In genomic region chr19:37148214-37148613, GRCh38 we compare ENCODE assay signal across 24 cellular contexts. TPM values are rescaled to one million over a fixed set of nuclear protein-coding genes. Genes with fewer than 3 reads are reported as not detected.
DNase-seq lines count a peak whose midpoint lies in the region; ATAC-seq, FAIRE-seq and TF ChIP-seq lines count a peak whose summit lies in the region.
"Had no signal": no experiment of that assay in that cellular context is flagged by ENCODE, and none has a peak within 500 bp of the region (broad histone marks: within the 10 kb centered on the region; RNA-seq: fewer than 3 reads in every experiment).

No MANE protein-coding gene starts in this region.

- no peak for FAIRE-seq in HepG2 (lab: Jason Lieb, UNC)
- FAIRE-seq: GM12891, GM18507 had no signal

- no peak overlapping the region for H3K4me3 Mint-ChIP-seq in endodermal cell
- H3K4me3 Mint-ChIP-seq in activated T-helper 17 cell treated with anti-CD3 and anti-CD28 coated beads, Interleukin-2, amount 50 U/mL, for 72 hours, result no peak overlapping the region
- H3K4me3 Mint-ChIP-seq: CD14-positive monocyte; CD4-positive, alpha-beta T cell; CD8-positive, alpha-beta memory T cell; GM23338; H9; HFFc6 had no signal

- TF ChIP-seq CTCF in liver (IDR thresholded peaks at IDR 0.05; ENCODE audit: low read depth, low read length, missing input control) (no peak), HepG2 (CRISPR knock-in tag; IDR thresholded peaks at IDR 0.05) (no peak), endodermal cell (conservative IDR thresholded peaks at IDR 0.05) (no peak)

- no peak overlapping the region for H3K27ac Mint-ChIP-seq in endodermal cell
- H3K27ac Mint-ChIP-seq in activated T-helper 17 cell treated with anti-CD3 and anti-CD28 coated beads, Interleukin-2, amount 50 U/mL, for 72 hours, result no peak overlapping the region
- H3K27ac Mint-ChIP-seq: CD14-positive monocyte; CD4-positive, alpha-beta T cell; CD8-positive, alpha-beta memory T cell; GM23338; H9; HFFc6 had no signal

- no peak for TF ChIP-seq POLR2A in HepG2 (IDR thresholded peaks at IDR 0.05; ENCODE audit: insufficient read depth in 1 of 2, low read depth in 2 of 2, low read length in 2 of 2)

- CTCF ChIA-PET in HepG2 (lab: Yijun Ruan, JAX; ENCODE audit: low intra/inter-chr PET ratio, low total read pairs), result no interaction called here

- intact Hi-C loops in HepG2 (cut with micrococcal nuclease; ENCODE audit: unreplicated experiment), result no loop called here

- TF ChIP-seq EP300 in HepG2 (IDR thresholded peaks at IDR 0.05; ENCODE audit: low read depth in 2 of 2, low read length in 2 of 2), result no peak
- no peak for TF ChIP-seq EP300 in HepG2 (CRISPR knock-in tag; IDR thresholded peaks at IDR 0.05; ENCODE audit: borderline replicate concordance)

- H3K9me3 Mint-ChIP-seq in endodermal cell, result peaks cover 84% of the 10 kb centered on the region
- H3K9me3 Mint-ChIP-seq in activated T-helper 17 cell treated with anti-CD3 and anti-CD28 coated beads, Interleukin-2, amount 50 U/mL, for 72 hours, result peaks cover 41% of the 10 kb centered on the region

- peaks cover 0 to 29% (median 21%) of the 10 kb centered on the region in 4 donors for H3K36me3 ChIP-seq in liver (ENCODE audit: control insufficient read depth in 4 of 4, insufficient read depth in 3 of 4, low read depth in 1 of 4, low read length in 3 of 4)
- H3K36me3 ChIP-seq in HepG2 (replicated peaks in 1 of 2; ENCODE audit: control insufficient read depth in 1 of 2, insufficient read depth in 2 of 2, low read length in 2 of 2), result no peaks in the 10 kb centered on the region; a peak in 2 of 5 replicates
- H3K36me3 ChIP-seq in endodermal cell (ENCODE audit: control insufficient read depth, insufficient read depth, low read length), result peaks cover 26% of the 10 kb centered on the region
- peaks cover 15 to 46% (median 38%) of the 10 kb centered on the region in 5 donors for H3K36me3 ChIP-seq in subcutaneous abdominal adipose tissue (ENCODE audit: control insufficient read depth in 5 of 5, insufficient read depth in 5 of 5, low read length in 5 of 5)
- H3K36me3 ChIP-seq: BE2C had no signal

- H3K4me2 ChIP-seq in HepG2 (ENCODE audit: low read depth, low read length), result no peak overlapping the region
- H3K4me2 ChIP-seq: A549; BLaER1 treated with 17β-estradiol and CSF1 and Interleukin-3, amounts not matched to agents 10 nM and 100 nM; GM23338 had no signal

- DNase-seq in HepG2 (ENCODE audit: low spot score) (no peak), endodermal cell (no peak), ureter (ENCODE audit: low spot score) (no peak)
- DNase-seq: 8988T; ACHN; AML-193; BE2C; CD4-positive, alpha-beta T cell; CD8-positive, alpha-beta memory T cell; DMS53; DMS79 treated with DMSO at 0.1 percent for 48 hours; GF-D8; H9; HFFc6 had no signal

- in situ Hi-C loops in HepG2 (cut with HindIII; ENCODE audit: extremely low pct_ligation_motif_present, low pct_unique_long_range_greater_than_20kb), result no loop called here

- peaks cover 42 to 78% (median 65%) of the 10 kb centered on the region in 4 donors for H3K9me3 ChIP-seq in liver (ENCODE audit: control insufficient read depth in 4 of 4, low read length in 3 of 4)
- peaks cover 84% of the 10 kb centered on the region for H3K9me3 ChIP-seq in HepG2 (ENCODE audit: low read length)
- H3K9me3 ChIP-seq in endodermal cell (ENCODE audit: control insufficient read depth, low read length), result peaks cover 75% of the 10 kb centered on the region
- peaks cover 68 to 88% (median 84%) of the 10 kb centered on the region in 5 donors for H3K9me3 ChIP-seq in subcutaneous abdominal adipose tissue (ENCODE audit: control insufficient read depth in 5 of 5, low read length in 5 of 5)

- ATAC-seq in HepG2, result no peak
- ATAC-seq in activated T-helper 17 cell treated with anti-CD3 and anti-CD28 coated beads, Interleukin-2, amount 50 U/mL, for 72 hours (replicated peaks), result no peak
- ATAC-seq: A549, GM23338, HCT116 had no signal

- TF ChIP-seq RAD21 in liver (IDR thresholded peaks at IDR 0.05) (no peak), HepG2 (CRISPR knock-in tag; IDR thresholded peaks at IDR 0.05) (no peak)

- H3K4me1 Mint-ChIP-seq in endodermal cell, result no peaks in the 10 kb centered on the region
- no peaks in the 10 kb centered on the region for H3K4me1 Mint-ChIP-seq in activated T-helper 17 cell treated with anti-CD3 and anti-CD28 coated beads, Interleukin-2, amount 50 U/mL, for 72 hours
- H3K4me1 Mint-ChIP-seq: CD14-positive monocyte; CD8-positive, alpha-beta memory T cell; GM23338; H9 had no signal

- H2AFZ ChIP-seq in HepG2 (ENCODE audit: low read length), result no peak overlapping the region
- H2AFZ ChIP-seq: GM23338 had no signal

- H3K4me3 ChIP-seq in liver (ENCODE audit: low read depth in 1 of 3, low read length in 3 of 3) (peak overlapping the region in 2 of 3 donors; percentile 1 to 47), HepG2 (replicated peaks in 1 of 3; ENCODE audit: insufficient read depth in 1 of 3, low read depth in 2 of 3, low read length in 3 of 3) (no peak overlapping the region), endodermal cell (ENCODE audit: low read length) (peak overlapping the region; percentile 10), subcutaneous abdominal adipose tissue (ENCODE audit: low read depth in 1 of 5, low read length in 5 of 5) (peak overlapping the region; percentile 1 to 45 (median 37))
- H3K4me3 ChIP-seq: A549; BLaER1 treated with 17β-estradiol and CSF1 and Interleukin-3, amounts not matched to agents 10 nM and 100 nM; GM23338 had no signal

- POLR2A ChIA-PET in HepG2 (lab: Yijun Ruan, JAX), result no interaction called here

- no peak overlapping the region for H3K27ac ChIP-seq in liver (ENCODE audit: low read depth in 1 of 2, low read length in 2 of 2)
- no peak overlapping the region for H3K27ac ChIP-seq in HepG2 (ENCODE audit: extremely low read length, insufficient read depth, low read length)
- no peak overlapping the region for H3K27ac ChIP-seq in endodermal cell (ENCODE audit: low read depth, low read length)
- H3K27ac ChIP-seq in subcutaneous abdominal adipose tissue (ENCODE audit: low read depth, low read length), result no peak overlapping the region
- H3K27ac ChIP-seq: A549; BLaER1 treated with 17β-estradiol and CSF1 and Interleukin-3, amounts not matched to agents 10 nM and 100 nM had no signal

- H3K4me1 ChIP-seq in liver (ENCODE audit: control insufficient read depth in 4 of 4, insufficient read depth in 4 of 4, low read length in 3 of 4) (no peaks in the 10 kb centered on the region), HepG2 (ENCODE audit: insufficient read depth, low read length) (no peaks in the 10 kb centered on the region), endodermal cell (ENCODE audit: control insufficient read depth, insufficient read depth, low read length) (no peaks in the 10 kb centered on the region), subcutaneous abdominal adipose tissue (ENCODE audit: control insufficient read depth in 5 of 5, insufficient read depth in 5 of 5, low read length in 5 of 5) (no peaks in the 10 kb centered on the region)
- H3K4me1 ChIP-seq: A549; BE2C; BLaER1 treated with 17β-estradiol and CSF1 and Interleukin-3, amounts not matched to agents 10 nM and 100 nM had no signal

- no TSS peak for BruUV-seq in HepG2 (replicated peaks; lab: Mats Ljungman, UMichigan)

- H3K79me2 ChIP-seq in HepG2 (ENCODE audit: insufficient read depth, low read length), result no peaks in the 10 kb centered on the region

- H3K27me3 Mint-ChIP-seq in endodermal cell (ENCODE audit: insufficient read depth), result no peaks in the 10 kb centered on the region
- H3K27me3 Mint-ChIP-seq in activated T-helper 17 cell treated with anti-CD3 and anti-CD28 coated beads, Interleukin-2, amount 50 U/mL, for 72 hours, result no peaks in the 10 kb centered on the region
- H3K27me3 Mint-ChIP-seq: CD4-positive, alpha-beta T cell; CD8-positive, alpha-beta memory T cell had no signal

- peaks cover 64% of the 10 kb centered on the region for H3K36me3 Mint-ChIP-seq in endodermal cell (ENCODE audit: low read depth)
- H3K36me3 Mint-ChIP-seq in activated T-helper 17 cell treated with anti-CD3 and anti-CD28 coated beads, Interleukin-2, amount 50 U/mL, for 72 hours (ENCODE audit: low read depth), result peaks cover 30% of the 10 kb centered on the region

- H3K27me3 ChIP-seq in liver (ENCODE audit: control insufficient read depth in 4 of 4, insufficient read depth in 4 of 4, low read length in 3 of 4) (no peaks in the 10 kb centered on the region), HepG2 (ENCODE audit: control insufficient read depth in 1 of 2, insufficient read depth in 2 of 2, low read length in 2 of 2) (no peaks in the 10 kb centered on the region), endodermal cell (ENCODE audit: control insufficient read depth, insufficient read depth, low read length, poor library complexity, severe bottlenecking) (no peaks in the 10 kb centered on the region), subcutaneous abdominal adipose tissue (ENCODE audit: control insufficient read depth in 5 of 5, insufficient read depth in 4 of 5, low read length in 5 of 5) (no peaks in the 10 kb centered on the region)
- H3K27me3 ChIP-seq: BE2C; BLaER1 treated with 17β-estradiol and CSF1 and Interleukin-3, amounts not matched to agents 10 nM and 100 nM had no signal

- 93% methylated on average over 3 of the region's 3 CpGs for WGBS in liver
- 70% methylated on average over 3 of the region's 3 CpGs for WGBS in HepG2 (ENCODE audit: low lambda C conversion rate)
- WGBS in endodermal cell (ENCODE audit: insufficient coverage in 1 of 2, insufficient read length in 1 of 2), 2 experiments, result 89% methylated on average over 2 of the region's 3 CpGs; no CpG with 5 or more reads in 1 of the 2 experiments

- H3K9ac ChIP-seq in liver (ENCODE audit: low read depth in 1 of 2, low read length in 2 of 2), result no peak overlapping the region
- no peak overlapping the region for H3K9ac ChIP-seq in HepG2 (ENCODE audit: insufficient read depth, low read depth, low read length)
- no peak overlapping the region for H3K9ac ChIP-seq in endodermal cell (ENCODE audit: extremely low read depth, low read length, poor library complexity, severe bottlenecking)
- H3K9ac ChIP-seq in subcutaneous abdominal adipose tissue (ENCODE audit: low read length in 5 of 5), result no peak overlapping the region
- H3K9ac ChIP-seq: BLaER1 treated with 17β-estradiol and CSF1 and Interleukin-3, amounts not matched to agents 10 nM and 100 nM had no signal

- no peaks in the 10 kb centered on the region for H4K20me1 ChIP-seq in HepG2 (ENCODE audit: insufficient read depth, low read length)
- H4K20me1 ChIP-seq: BLaER1 treated with 17β-estradiol and CSF1 and Interleukin-3, amounts not matched to agents 10 nM and 100 nM had no signal

RNA-seq across cellular contexts. Expression of gene ZNF585A, which starts 24.3 kb away (rescaled TPM):
- 1 to 10 TPM; 1.9 to 4.2 TPM for total RNA-seq in liver
- 1 to 10 TPM; 3.0 to 3.5 TPM for polyA plus RNA-seq in liver
- 7.1 and 14.0 TPM in 2 replicates for total RNA-seq in HepG2 (2016; rRNA removed; fragmentation: Illumina TruSeq; extraction: Trizol)
- total RNA-seq in HepG2 (2016; cell fraction: cytosol; rRNA removed; fragmentation: Illumina TruSeq; extraction: Trizol; ENCODE audit: low read depth), result 3.7 TPM in 2 replicates
- 8.0 and 12.4 TPM in 2 replicates for total RNA-seq in HepG2 (2016; cell fraction: insoluble cytoplasmic fraction; rRNA removed; fragmentation: Illumina TruSeq; extraction: Trizol)
- total RNA-seq in HepG2 (2016; cell fraction: membrane; rRNA removed; fragmentation: Illumina TruSeq; extraction: Trizol), result 8.5 and 11.6 TPM in 2 replicates
- total RNA-seq in HepG2 (2016; cell fraction: nucleus; rRNA removed; fragmentation: Illumina TruSeq; extraction: Trizol), result 4.4 and 4.9 TPM in 2 replicates
- 8.5 and 9.3 TPM in 2 replicates for polyA plus RNA-seq in HepG2 (2011; rRNA removed)
- polyA plus RNA-seq in HepG2 (2011; cell fraction: cytosol; rRNA removed), result 5.8 and 8.9 TPM in 2 replicates
- polyA plus RNA-seq in HepG2 (2011; cell fraction: nucleus; rRNA removed), result 3.8 and 5.2 TPM in 2 replicates
- polyA plus RNA-seq in HepG2 (2012), result 7.6 and 7.9 TPM in 2 replicates
- 4.6 and 5.0 TPM in 2 replicates for polyA plus RNA-seq in HepG2 (2016; cell fraction: cytosol; fragmentation: Illumina TruSeq; extraction: Trizol; ENCODE audit: low read depth)
- polyA plus RNA-seq in HepG2 (2016; cell fraction: insoluble cytoplasmic fraction; fragmentation: Illumina TruSeq; extraction: Trizol; ENCODE audit: low read depth), result 9.8 and 10.8 TPM in 2 replicates
- polyA plus RNA-seq in HepG2 (2016; cell fraction: membrane; fragmentation: Illumina TruSeq; extraction: Trizol; ENCODE audit: low read depth), result 7.9 and 9.3 TPM in 2 replicates
- polyA plus RNA-seq in HepG2 (2016; cell fraction: nucleus; fragmentation: Illumina TruSeq; extraction: Trizol; ENCODE audit: insufficient read depth, low read depth), result 6.6 and 7.8 TPM in 2 replicates
- polyA minus RNA-seq in HepG2 (2011; rRNA and poly(A)+ RNA removed; ENCODE audit: low replicate concordance), result 1.9 and 4.3 TPM in 2 replicates
- polyA minus RNA-seq in HepG2 (2011; cell fraction: cytosol; rRNA and poly(A)+ RNA removed), result 2.2 TPM in 2 replicates
- 3.1 and 4.7 TPM in 2 replicates for polyA minus RNA-seq in HepG2 (2011; cell fraction: nucleus; rRNA and poly(A)+ RNA removed)
- total RNA-seq in endodermal cell, result 10 to 100 TPM in 1 of 2 donors, 1 to 10 TPM in 1; 6.2 to 19.6 TPM
- polyA plus RNA-seq in endodermal cell (2013, experiment 1 of 2), result 14.5 TPM
- polyA plus RNA-seq in endodermal cell (2013, experiment 2 of 2), result 15.4 TPM
- total RNA-seq in ureter, result 12.4 TPM
- total RNA-seq in activated T-helper 17 cell treated with anti-CD3 and anti-CD28 coated beads, Interleukin-2, amount 50 U/mL, for 72 hours, result 1 to 10 TPM; 5.2 to 9.9 TPM

Comparison
In these comparisons a context has a peak if more than half of its experiments do, and no peak if none do; other contexts are left out.
1. H3K4me3 ChIP-seq: peak in liver (2 of 3), endodermal cell (single experiment) and subcutaneous abdominal adipose tissue (5 of 5); none in HepG2 (0 of 3).